ENCODE assay signal across 21 cellular contexts in the genomic region with DNA sequence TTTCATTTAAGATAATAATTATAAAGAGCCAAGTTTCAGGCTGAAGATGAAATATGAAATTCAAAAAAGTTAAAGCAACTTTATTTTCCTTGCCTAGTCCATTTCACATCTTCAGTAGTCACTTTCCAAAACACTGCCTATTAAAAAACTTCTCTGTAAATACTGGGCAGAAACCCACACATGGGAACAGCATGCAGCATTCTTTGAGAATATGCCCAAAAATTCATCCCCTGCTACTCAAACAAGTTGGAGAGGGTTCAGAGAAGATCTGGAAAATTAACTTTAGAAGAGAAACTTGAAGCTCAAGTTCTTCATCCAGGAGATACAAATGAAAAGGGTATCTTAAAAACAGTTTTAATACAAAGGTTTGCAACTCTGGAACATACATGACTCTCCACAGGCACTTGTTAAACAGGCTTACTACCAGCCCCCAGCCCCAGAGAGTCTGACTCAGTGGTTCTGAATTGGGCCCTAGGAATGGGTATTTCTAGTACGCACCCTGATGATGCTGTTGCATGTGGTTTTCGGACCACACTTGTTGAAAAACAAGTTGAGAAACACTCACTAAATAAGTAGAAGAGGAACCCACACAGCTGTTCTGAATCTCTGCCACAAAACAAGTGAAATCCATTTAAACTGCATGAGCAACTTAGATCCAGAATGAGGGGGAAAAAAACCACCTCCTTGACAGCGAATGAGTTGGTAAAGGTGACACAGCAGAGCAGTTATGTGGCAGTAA.
"Had no signal": no experiment of that assay in that cellular context is flagged by ENCODE, and none has a peak within 500 bp of the region (broad histone marks: within the 10 kb centered on the region; RNA-seq: fewer than 3 reads in every experiment).

No MANE protein-coding gene starts in this region.

- H3K4me1 Mint-ChIP-seq: immature natural killer cell; natural killer cell; stimulated activated memory B cell treated with anti-CD40 and anti-IgM and Interleukin-4, amounts not matched to agents 10 μg/mL and 1 μg/mL and 100 μg/mL, for 72 hours had no signal

- DNase-seq: cortex of kidney; effector memory CD8-positive, alpha-beta T cell; erythroblast; esophagus squamous epithelium; foreskin melanocyte; hypothalamus; immature natural killer cell; islet precursor cell; kidney glomerular epithelial cell; left colon; left ventricle myocardium inferior; lower lobe of right lung; natural killer cell; stimulated activated CD4-positive, alpha-beta T cell treated with anti-CD3 and anti-CD28 coated beads, Interleukin-4, amount 100 ng/mL, for 4 hours; stimulated activated naive CD8-positive, alpha-beta T cell treated with anti-CD3 and anti-CD28 coated beads, Interleukin-15, Interleukin-2, amounts not matched to agents 100 U/mL and 50 U/mL, for 24 hours; substantia nigra; testis; tibial artery had no signal

- H3K36me3 Mint-ChIP-seq: immature natural killer cell; natural killer cell; stimulated activated memory B cell treated with anti-CD40 and anti-IgM and Interleukin-4, amounts not matched to agents 10 μg/mL and 1 μg/mL and 100 μg/mL, for 72 hours; type B pancreatic cell had no signal

- H3K27ac Mint-ChIP-seq: effector memory CD8-positive, alpha-beta T cell; immature natural killer cell; natural killer cell; progenitor cell of endocrine pancreas; stimulated activated memory B cell treated with anti-CD40 and anti-IgM and Interleukin-4, amounts not matched to agents 10 μg/mL and 1 μg/mL and 100 μg/mL, for 72 hours; type B pancreatic cell had no signal

- H3K4me3 Mint-ChIP-seq: effector memory CD8-positive, alpha-beta T cell; immature natural killer cell; natural killer cell; stimulated activated memory B cell treated with anti-CD40 and anti-IgM and Interleukin-4, amounts not matched to agents 10 μg/mL and 1 μg/mL and 100 μg/mL, for 72 hours; type B pancreatic cell had no signal

- H3K9me3 Mint-ChIP-seq: effector memory CD8-positive, alpha-beta T cell; stimulated activated memory B cell treated with anti-CD40 and anti-IgM and Interleukin-4, amounts not matched to agents 10 μg/mL and 1 μg/mL and 100 μg/mL, for 72 hours; type B pancreatic cell had no signal

- H3K27me3 Mint-ChIP-seq: effector memory CD8-positive, alpha-beta T cell; progenitor cell of endocrine pancreas; stimulated activated memory B cell treated with anti-CD40 and anti-IgM and Interleukin-4, amounts not matched to agents 10 μg/mL and 1 μg/mL and 100 μg/mL, for 72 hours; type B pancreatic cell had no signal
